ENCODE assay signal across 26 cellular contexts in the genomic region with DNA sequence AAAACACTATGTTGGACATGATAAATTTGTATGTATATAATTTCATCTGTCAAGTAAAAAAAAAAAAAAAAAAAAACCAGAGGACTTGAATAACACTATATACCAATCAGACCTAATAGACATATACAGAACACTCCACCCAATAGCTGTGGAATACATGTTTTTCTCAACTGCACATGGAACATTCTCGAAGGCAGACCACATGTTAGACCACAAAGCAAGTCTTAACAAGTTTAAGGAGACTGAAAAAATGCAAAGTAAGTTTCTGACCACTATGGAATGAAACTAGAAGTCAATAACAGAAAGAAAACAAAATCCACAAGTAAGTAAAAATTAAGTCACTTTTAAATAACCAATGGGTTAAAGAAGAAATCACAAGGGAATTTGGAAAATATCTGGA. TPM values are rescaled to one million over a fixed set of nuclear protein-coding genes. Genes with fewer than 3 reads are reported as not detected.
DNase-seq lines count a peak whose midpoint lies in the region; ATAC-seq, FAIRE-seq and TF ChIP-seq lines count a peak whose summit lies in the region.
"Had no signal": no experiment of that assay in that cellular context is flagged by ENCODE, and none has a peak within 500 bp of the region (broad histone marks: within the 10 kb centered on the region; RNA-seq: fewer than 3 reads in every experiment).

No MANE protein-coding gene starts in this region.

- no peak for TF ChIP-seq RAD21 in GM12878 (IDR thresholded peaks at IDR 0.05; ENCODE audit: insufficient read depth, low read depth, low read length)

- 0% methylated on average over 1 of the region's 1 CpG for WGBS in GM12878 (ENCODE audit: insufficient coverage, insufficient replicate concordance, low lambda C conversion rate, missing lambda C conversion rate)
- WGBS in upper lobe of left lung, 2 donors, result 74 to 82% methylated on average over 1 of the region's 1 CpG

- BruUV-seq in GM12878 (replicated peaks; lab: Mats Ljungman, UMichigan), result no TSS peak

- H3K9me2 ChIP-seq in MM.1S (replicated peaks; ENCODE audit: insufficient read depth, low read length), result no peaks in the 10 kb centered on the region

- RAD21 ChIA-PET in GM12878 (lab: Charles Lee; ENCODE audit: unreplicated experiment), result no interaction called here

- H3K4me3 ChIP-seq in MM.1S (ENCODE audit: low read length) (no peak overlapping the region), GM12878 (no peak overlapping the region), upper lobe of left lung (no peak overlapping the region), MG63 (no peak overlapping the region)

- H3K9ac ChIP-seq in MM.1S (ENCODE audit: low read length), result no peak overlapping the region
- H3K9ac ChIP-seq in GM12878 (ENCODE audit: control insufficient read depth, insufficient read depth, low read length), result no peak overlapping the region

- TF ChIP-seq CTCF in MM.1S (IDR thresholded peaks at IDR 0.05; ENCODE audit: low read length) (no peak), GM12878 (IDR thresholded peaks at IDR 0.05 in 2 of 3, conservative IDR thresholded peaks at IDR 0.05 in 1 of 3; ENCODE audit: control insufficient read depth in 2 of 3, extremely low read depth in 1 of 3, insufficient read depth in 1 of 3, low read depth in 3 of 3, low read length in 3 of 3) (no peak), upper lobe of left lung (IDR thresholded peaks at IDR 0.05) (no peak)

- no peak for TF ChIP-seq EP300 in GM12878 (IDR thresholded peaks at IDR 0.05; ENCODE audit: borderline replicate concordance in 1 of 2, control insufficient read depth in 1 of 2, low read depth in 2 of 2, low read length in 2 of 2)
- TF ChIP-seq EP300 in upper lobe of left lung (IDR thresholded peaks at IDR 0.05), result no peak

- CTCF ChIA-PET in GM12878 (lab: Yijun Ruan, JAX), result no interaction called here

- H3K36me3 ChIP-seq in MM.1S (replicated peaks; ENCODE audit: insufficient read depth, low read length), result no peaks in the 10 kb centered on the region
- no peaks in the 10 kb centered on the region for H3K36me3 ChIP-seq in GM12878 (ENCODE audit: control insufficient read depth in 2 of 2, insufficient read depth in 2 of 2, low read length in 1 of 2)
- H3K36me3 ChIP-seq in upper lobe of left lung, result no peaks in the 10 kb centered on the region
- H3K36me3 ChIP-seq in MG63, result no peaks in the 10 kb centered on the region

- no peak for FAIRE-seq in GM12878 (lab: Jason Lieb, UNC)
- FAIRE-seq: G401.6, GM18507, H54, HepG2 had no signal

- H3K9me3 ChIP-seq in MM.1S (replicated peaks; ENCODE audit: insufficient read depth, low read length) (no peaks in the 10 kb centered on the region), GM12878 (replicated peaks; ENCODE audit: control insufficient read depth, insufficient read depth, low read length) (no peaks in the 10 kb centered on the region; the same call in 2 of the 3 replicates), upper lobe of left lung (peaks cover 0 to 4% (median 0%) of the 10 kb centered on the region in 4 donors), MG63 (no peaks in the 10 kb centered on the region)

- no peak for TF ChIP-seq POLR2A in GM12878 (IDR thresholded peaks at IDR 0.05; ENCODE audit: low read depth, low read length)
- TF ChIP-seq POLR2A in upper lobe of left lung (IDR thresholded peaks at IDR 0.05), result no peak

- no peak overlapping the region for H2AFZ ChIP-seq in MM.1S (ENCODE audit: low read length)
- no peak overlapping the region for H2AFZ ChIP-seq in GM12878 (ENCODE audit: control insufficient read depth, low read depth, low read length)

- H3K27me3 ChIP-seq in MM.1S (replicated peaks; ENCODE audit: insufficient read depth, low read length) (no peaks in the 10 kb centered on the region), GM12878 (replicated peaks in 1 of 2; ENCODE audit: control insufficient read depth in 2 of 2, insufficient read depth in 2 of 2, low read length in 1 of 2) (no peaks in the 10 kb centered on the region), upper lobe of left lung (no peaks in the 10 kb centered on the region), MG63 (no peaks in the 10 kb centered on the region)

- H3K27ac ChIP-seq in MM.1S (ENCODE audit: low read length), result no peak overlapping the region
- no peak overlapping the region for H3K27ac ChIP-seq in GM12878 (ENCODE audit: control insufficient read depth, insufficient read depth)
- no peak overlapping the region for H3K27ac ChIP-seq in upper lobe of left lung
- H3K27ac ChIP-seq: C4-2B, RWPE1 had no signal

- H3F3A ChIP-seq in MM.1S (ENCODE audit: insufficient read depth, low read length), result no peaks in the 10 kb centered on the region

- no peaks in the 10 kb centered on the region for H4K20me1 ChIP-seq in MM.1S (ENCODE audit: insufficient read depth, low read length)
- no peaks in the 10 kb centered on the region for H4K20me1 ChIP-seq in GM12878 (ENCODE audit: control insufficient read depth, insufficient read depth)

- in situ Hi-C loops in GM12878 (cut with MboI), result no loop called here

- H3K4me1 ChIP-seq in MM.1S (ENCODE audit: low read length), result no peaks in the 10 kb centered on the region
- H3K4me1 ChIP-seq in GM12878 (ENCODE audit: control insufficient read depth, insufficient read depth, low read length), result no peaks in the 10 kb centered on the region
- H3K4me1 ChIP-seq in upper lobe of left lung, result no peaks in the 10 kb centered on the region
- H3K4me1 ChIP-seq: Caco-2 had no signal

- ATAC-seq in GM18870 (IDR thresholded peaks at IDR 0.05; ENCODE audit: unreplicated experiment) (peak; percentile 67), GM12878 (no peak), upper lobe of left lung (ENCODE audit: low FRiP score in 2 of 2) (no peak)
- ATAC-seq: CD8-positive, alpha-beta T cell; HepG2; T-cell had no signal

- intact Hi-C loops in GM12878 (cut with micrococcal nuclease; ENCODE audit: unreplicated experiment), result no loop called here

- SMC1A ChIA-PET in GM12878 (lab: Charles Lee; ENCODE audit: uncharacterized antibody, unreplicated experiment), result no interaction called here

- POLR2A ChIA-PET in GM12878 (lab: Charles Lee), result no interaction called here

- no peak overlapping the region for H3K4me2 ChIP-seq in MM.1S (ENCODE audit: low read depth, low read length)
- H3K4me2 ChIP-seq in GM12878 (ENCODE audit: control insufficient read depth, insufficient read depth), result no peak overlapping the region

- DNase-seq in MM.1S (peak; percentile 7), GM12878 (ENCODE audit: low read depth, low spot score) (peak; percentile 13), upper lobe of left lung (no peak), hippocampal formation (lab: John Stamatoyannopoulos, UW) (no peak), MG63 (no peak)
- DNase-seq in activated T-cell treated with anti-CD3 and anti-CD28 coated beads, Interleukin-2, amount 50 U/mL, for 48 hours, result no peak
- DNase-seq: Caco-2; CD8-positive, alpha-beta T cell; Kasumi-1; NCI-H1092; NCI-H1417 treated with DMSO at 0.1 percent for 48 hours; NCI-H1694 treated with DMSO at 0.1 percent for 48 hours; NCI-H2081; NCI-H2227 treated with DMSO at 0.1 percent for 48 hours; NCI-H526 treated with DMSO at 0.1 percent for 48 hours; SHP77; T-cell had no signal

- H3K79me2 ChIP-seq in MM.1S (ENCODE audit: low read length), result no peaks in the 10 kb centered on the region
- no peaks in the 10 kb centered on the region for H3K79me2 ChIP-seq in GM12878 (ENCODE audit: control insufficient read depth, insufficient read depth, low read length)

TF ChIP-seq in GM12878, 131 proteins besides CTCF, POLR2A, EP300 and RAD21:
- TF ChIP-seq ASH2L (IDR thresholded peaks at IDR 0.05; ENCODE audit: borderline replicate concordance, low read depth), result no peak
- peak; percentile 43; the same call in 1 of the 2 replicates for TF ChIP-seq RUNX3 (IDR thresholded peaks at IDR 0.05; ENCODE audit: low read length)
- no peak for TF ChIP-seq MEF2B (IDR thresholded peaks at IDR 0.05; ENCODE audit: partially characterized antibody, poor library complexity, severe bottlenecking)
- TF ChIP-seq KDM1A (IDR thresholded peaks at IDR 0.05; ENCODE audit: borderline replicate concordance), result no peak
- no peak for TF ChIP-seq CEBPB (IDR thresholded peaks at IDR 0.05; ENCODE audit: borderline replicate concordance in 1 of 2, low read depth in 2 of 2, low read length in 2 of 2)

RNA-seq across cellular contexts. Expression of a gene that starts 8.4 kb away (rescaled TPM):
- 12.1 and 15.2 TPM in 2 replicates for total RNA-seq in GM12878 (2013; cell fraction: nucleolus; rRNA removed)
- total RNA-seq in GM12878 (2014; rRNA removed) (1.1 and 2.1 TPM in 2 replicates), GM12878 (2014; rRNA removed; fragmentation: Illumina TruSeq; extraction: Trizol) (1.4 and 1.7 TPM in 2 replicates), GM12878 (2021) (1.3 and 1.8 TPM in 2 replicates), upper lobe of left lung (not detected)
- not detected for polyA plus RNA-seq in GM12878 (2011; ENCODE audit: low read depth)
- polyA plus RNA-seq in GM12878 (2011; rRNA removed) (0.84 and 1.3 TPM in 2 replicates), GM12878 (2014; fragmentation: Illumina TruSeq; extraction: Trizol) (0.96 and 1.5 TPM in 2 replicates), GM12878 (2014; fragmentation: Nextera tagmentation; extraction: Ambion mirVana) (under 1 TPM; 0.45 to 0.75 TPM), GM12878 (2014; rRNA removed) (0.81 and 1.9 TPM in 2 replicates), GM12878 (2016; fragmentation: Nextera tagmentation; extraction: Ambion mirVana) (under 1 TPM; 0.54 to 0.77 TPM)
- polyA plus RNA-seq in GM12878 (2011; cell fraction: cytosol; rRNA removed), result 0.43 and 0.53 TPM in 2 replicates
- polyA plus RNA-seq in GM12878 (2011; cell fraction: nucleus; rRNA removed), result 1.7 and 1.9 TPM in 2 replicates
- 0.18 and 0.23 TPM in 2 replicates for polyA plus RNA-seq in GM12878 (2012)
- polyA minus RNA-seq in GM12878 (2011; rRNA and poly(A)+ RNA removed), result 1.1 and 2.3 TPM in 2 replicates
- polyA minus RNA-seq in GM12878 (2011; cell fraction: cytosol; rRNA and poly(A)+ RNA removed), result not detected in 2 replicates
- 2.7 and 3.1 TPM in 2 replicates for polyA minus RNA-seq in GM12878 (2011; cell fraction: nucleus; rRNA and poly(A)+ RNA removed)
- total RNA-seq in MG63 (2014; rRNA removed; shearing (Covaris generic); ENCODE audit: low replicate concordance), result not detected in 2 replicates
- total RNA-seq: A673; B cell; Caco-2; CD8-positive, alpha-beta T cell; HepG2; T-cell had no signal
- polyA plus RNA-seq: HepG2 had no signal

Comparison
In these comparisons a context has a peak if more than half of its experiments do, and no peak if none do; other contexts are left out.
1. DNase-seq: peak in MM.1S (single experiment) and GM12878 (single experiment); none in activated T-cell treated with anti-CD3 and anti-CD28 coated beads, Interleukin-2, amount 50 U/mL, for 48 hours (0 of 2), upper lobe of left lung (0 of 2), hippocampal formation (0 of 2) and MG63 (single experiment).